Comparison of ENCODE assay signal across 7 cellular contexts in the genomic region with DNA sequence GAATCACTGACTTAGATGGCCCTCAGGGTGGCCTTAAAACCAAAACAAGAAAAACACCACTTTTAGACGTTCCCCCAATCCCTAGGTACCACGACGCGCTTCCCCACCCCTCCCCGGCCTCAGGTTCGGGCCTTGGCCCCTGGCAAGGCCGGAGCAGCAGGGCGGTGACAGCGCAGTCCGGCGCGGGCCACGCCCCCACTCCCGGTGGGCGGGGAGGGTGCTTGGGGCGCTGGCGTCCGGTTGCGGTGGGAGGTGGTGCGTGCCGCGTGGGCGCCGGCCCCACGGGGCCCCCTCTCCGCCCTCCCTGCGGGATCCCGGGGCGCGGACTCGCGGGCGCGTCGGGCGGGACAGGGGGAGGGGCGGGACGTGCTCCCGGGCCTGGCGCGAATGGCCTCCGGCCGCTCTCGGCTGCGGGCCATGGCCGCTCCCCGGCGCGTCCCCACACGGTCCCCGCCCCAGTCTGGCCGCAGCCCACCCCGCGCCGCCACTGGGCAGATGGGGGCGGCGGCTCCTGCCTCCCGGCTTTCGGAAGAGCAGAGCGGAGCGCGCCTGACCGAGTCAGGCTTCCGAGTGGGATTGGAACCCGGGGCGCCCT. TPM values are rescaled to one million over a fixed set of nuclear protein-coding genes. Genes with fewer than 3 reads are reported as not detected.
DNase-seq lines count a peak whose midpoint lies in the region; ATAC-seq and TF ChIP-seq lines count a peak whose summit lies in the region.

No MANE protein-coding gene starts in this region.

- H3K4me1 ChIP-seq in lower lobe of right lung (peaks cover 21% of the 10 kb centered on the region), upper lobe of left lung (peaks cover 13 to 27% (median 20%) of the 10 kb centered on the region in 4 donors)

- ATAC-seq in GM19452 (IDR thresholded peaks at IDR 0.05; ENCODE audit: unreplicated experiment) (peak; percentile 30), HG03378 (IDR thresholded peaks at IDR 0.05; ENCODE audit: unreplicated experiment) (peak; percentile 21), lower lobe of right lung (peak; percentile 65 to 66), upper lobe of left lung (ENCODE audit: low FRiP score in 2 of 2) (peak in 1 of 2 donors; percentile 87), HG03342 (IDR thresholded peaks at IDR 0.05; ENCODE audit: unreplicated experiment) (no peak)

- no TSS peak for BruUV-seq in MCF 10A (replicated peaks; lab: Mats Ljungman, UMichigan)

- no peak overlapping the region for H3K27ac Mint-ChIP-seq in MCF 10A (ENCODE audit: low read depth, unreplicated experiment)

- CTCF ChIA-PET in MCF 10A (lab: Yijun Ruan, JAX): no interaction called here

- H3K27me3 ChIP-seq in lower lobe of right lung (ENCODE audit: low read depth) (peaks cover 33% of the 10 kb centered on the region), upper lobe of left lung (peaks cover 0 to 18% (median 9%) of the 10 kb centered on the region in 4 donors)

- no peaks in the 10 kb centered on the region for H3K36me3 Mint-ChIP-seq in MCF 10A (ENCODE audit: insufficient read depth, unreplicated experiment)

- intact Hi-C loops in MCF 10A (cut with micrococcal nuclease) (no loop called here), lower lobe of right lung (cut with DNase I) (no loop called here)

- H3K4me3 Mint-ChIP-seq in MCF 10A (ENCODE audit: unreplicated experiment): peak overlapping the region; percentile 64

- TF ChIP-seq CTCF in MCF 10A (IDR thresholded peaks at IDR 0.05; ENCODE audit: unreplicated experiment): no peak
- no peak for TF ChIP-seq CTCF in lower lobe of right lung (IDR thresholded peaks at IDR 0.05)
- TF ChIP-seq CTCF in upper lobe of left lung (IDR thresholded peaks at IDR 0.05): no peak

- DNase-seq in MCF 10A (ENCODE audit: unreplicated experiment) (no peak), lower lobe of right lung (no peak), upper lobe of left lung (peak in 1 of 2 donors; percentile 90)
- DNase-seq in activated CD8-positive, alpha-beta memory T cell treated with anti-CD3 and anti-CD28 coated beads for 24 hours: no peak

- H3K4me1 Mint-ChIP-seq in MCF 10A (ENCODE audit: insufficient read depth, unreplicated experiment): peaks cover 19% of the 10 kb centered on the region

- TF ChIP-seq POLR2A in upper lobe of left lung (IDR thresholded peaks at IDR 0.05): no peak

- no peaks in the 10 kb centered on the region for H3K27me3 Mint-ChIP-seq in MCF 10A (ENCODE audit: insufficient read depth, unreplicated experiment)

- peak overlapping the region; percentile 69 for H3K4me3 ChIP-seq in lower lobe of right lung
- peak overlapping the region; percentile 51 to 68 (median 64) for H3K4me3 ChIP-seq in upper lobe of left lung

- POLR2A ChIA-PET in MCF 10A (lab: Yijun Ruan, JAX): interaction anchor here (0.6 kb wide), 1 partner anchor 27 kb away, joined by 3 read pairs; no protein-coding TSS in a partner anchor

- H3K9me3 Mint-ChIP-seq in MCF 10A (ENCODE audit: unreplicated experiment): no peaks in the 10 kb centered on the region

- TF ChIP-seq EP300 in upper lobe of left lung (IDR thresholded peaks at IDR 0.05): no peak

- H3K36me3 ChIP-seq in lower lobe of right lung: no peaks in the 10 kb centered on the region
- H3K36me3 ChIP-seq in upper lobe of left lung: no peaks in the 10 kb centered on the region

- WGBS in upper lobe of left lung, 2 donors: 8% methylated on average over 33 of the region's 66 CpGs; no CpG with 5 or more reads in 1 of the 2 donors

- H3K9me3 ChIP-seq in lower lobe of right lung: no peaks in the 10 kb centered on the region
- H3K9me3 ChIP-seq in upper lobe of left lung: no peaks in the 10 kb centered on the region

- H3K27ac ChIP-seq in lower lobe of right lung: peak overlapping the region; percentile 74
- H3K27ac ChIP-seq in upper lobe of left lung: peak overlapping the region in 3 of 4 donors; percentile 45 to 63 (median 52)

RNA-seq across cellular contexts. Expression of gene PPP1R3G, which starts 0.9 kb away (rescaled TPM):
- total RNA-seq in MCF 10A (2022) (0.07 TPM in 2 replicates), lower lobe of right lung (0.41 TPM), upper lobe of left lung (under 1 TPM in 5 of 6 donors, not detected in 1; 0.10 to 0.64 (median 0.37) TPM)
